Comparison of ENCODE assay signal across 8 cellular contexts in genomic region chr16:50323335-50324011, GRCh38. TPM values are rescaled to one million over a fixed set of nuclear protein-coding genes. Genes with fewer than 3 reads are reported as not detected.
DNase-seq lines count a peak whose midpoint lies in the region; ATAC-seq and TF ChIP-seq lines count a peak whose summit lies in the region.

No MANE protein-coding gene starts in this region.

- TF ChIP-seq CTCF in CD4-positive, alpha-beta T cell (IDR thresholded peaks at IDR 0.05), result peak; percentile 43
- no peak for TF ChIP-seq CTCF in activated B cell treated with CpG ODN at 0.5 μM for 24 hours (IDR thresholded peaks at IDR 0.05)
- peak; percentile 19 for TF ChIP-seq CTCF in kidney epithelial cell (IDR thresholded peaks at IDR 0.05; ENCODE audit: insufficient read depth, low read length, poor library complexity, severe bottlenecking)

- no peaks in the 10 kb centered on the region for H3K27me3 ChIP-seq in CD4-positive, alpha-beta T cell (ENCODE audit: control insufficient read depth, insufficient read depth, low read length)
- H3K27me3 ChIP-seq in kidney epithelial cell (ENCODE audit: control insufficient read depth, insufficient read depth, low read length), result no peaks in the 10 kb centered on the region

- no peak overlapping the region for H3K4me3 ChIP-seq in kidney epithelial cell (ENCODE audit: low read depth, low read length)

- intact Hi-C loops in CD4-positive, alpha-beta T cell (cut with DNase I, micrococcal nuclease), result no loop called here
- intact Hi-C loops in activated B cell treated with CpG ODN at 0.5 μM for 24 hours (cut with micrococcal nuclease), result loop anchor here (2.0 kb wide), 1 partner anchor 15 kb away; no protein-coding TSS in a partner anchor

- peaks cover 53% of the 10 kb centered on the region for H3K4me1 Mint-ChIP-seq in CD4-positive, alpha-beta T cell (ENCODE audit: low read depth)
- H3K4me1 Mint-ChIP-seq in IgD-negative memory B cell, result peaks cover 11% of the 10 kb centered on the region in 3 donors
- H3K4me1 Mint-ChIP-seq in activated B cell treated with CpG ODN at 0.5 μM for 24 hours, result peaks cover 26% of the 10 kb centered on the region

- H3K4me3 Mint-ChIP-seq in CD4-positive, alpha-beta T cell, result no peak overlapping the region
- H3K4me3 Mint-ChIP-seq in IgD-negative memory B cell (no peak overlapping the region), activated B cell treated with CpG ODN at 0.5 μM for 24 hours (no peak overlapping the region)

- peak overlapping the region; percentile 22 for H3K27ac ChIP-seq in CD4-positive, alpha-beta T cell (ENCODE audit: low read depth, low read length)

- peaks cover 83% of the 10 kb centered on the region for H3K36me3 Mint-ChIP-seq in CD4-positive, alpha-beta T cell (ENCODE audit: low read depth)
- peaks cover 2% of the 10 kb centered on the region for H3K36me3 Mint-ChIP-seq in IgD-negative memory B cell
- H3K36me3 Mint-ChIP-seq in activated B cell treated with CpG ODN at 0.5 μM for 24 hours (ENCODE audit: low read depth), result peaks cover 85% of the 10 kb centered on the region

- no peak for DNase-seq in CD4-positive, alpha-beta T cell
- DNase-seq in activated B cell treated with CpG ODN at 0.5 μM for 24 hours, result no peak
- DNase-seq in kidney epithelial cell (ENCODE audit: low read depth), result no peak

- POLR2A ChIA-PET in CD4-positive, alpha-beta T cell (lab: Charles Lee), result interaction anchor here (1.3 to 9.1 kb wide), 2 partner anchors 15 to 41 kb away, joined by 3 to 141 read pairs; no protein-coding TSS in a partner anchor
- POLR2A ChIA-PET in activated B cell treated with CpG ODN at 0.5 μM for 24 hours (lab: Charles Lee), result no interaction called here

- ATAC-seq in CD4-positive, alpha-beta T cell (ENCODE audit: poor library complexity), result no peak
- ATAC-seq in activated B cell treated with CpG ODN at 0.5 μM for 24 hours (ENCODE audit: low read depth) (no peak), GM21447 (IDR thresholded peaks at IDR 0.05; ENCODE audit: unreplicated experiment) (no peak), HG03025 (IDR thresholded peaks at IDR 0.05; ENCODE audit: low FRiP score, unreplicated experiment) (no peak), GM21619 (IDR thresholded peaks at IDR 0.05; ENCODE audit: unreplicated experiment) (no peak), HG03521 (IDR thresholded peaks at IDR 0.05; ENCODE audit: unreplicated experiment) (no peak)

- no peaks in the 10 kb centered on the region for H3K9me3 ChIP-seq in CD4-positive, alpha-beta T cell (ENCODE audit: control insufficient read depth, low read length)

- CTCF ChIA-PET in CD4-positive, alpha-beta T cell (lab: Charles Lee), result interaction anchor here (0.8 to 2.3 kb wide), 4 partner anchors 31 to 342 kb away, joined by 3 to 7 read pairs (median 4); no protein-coding TSS in a partner anchor
- CTCF ChIA-PET in activated B cell treated with CpG ODN at 0.5 μM for 24 hours (lab: Charles Lee), result interaction anchor here (0.7 to 6.7 kb wide), 4 partner anchors 29 to 76 kb away, joined by 3 to 117 read pairs (median 4); no protein-coding TSS in a partner anchor

- no peaks in the 10 kb centered on the region for H3K27me3 Mint-ChIP-seq in CD4-positive, alpha-beta T cell
- H3K27me3 Mint-ChIP-seq in IgD-negative memory B cell (no peaks in the 10 kb centered on the region), activated B cell treated with CpG ODN at 0.5 μM for 24 hours (no peaks in the 10 kb centered on the region)

- no peaks in the 10 kb centered on the region for H3K36me3 ChIP-seq in kidney epithelial cell (ENCODE audit: control insufficient read depth, insufficient read depth, low read length)

- H3K27ac Mint-ChIP-seq in CD4-positive, alpha-beta T cell, result peak overlapping the region; percentile 84
- peak overlapping the region in 2 of 3 donors; percentile 78 to 85 for H3K27ac Mint-ChIP-seq in IgD-negative memory B cell
- H3K27ac Mint-ChIP-seq in activated B cell treated with CpG ODN at 0.5 μM for 24 hours, result peak overlapping the region; percentile 44

- no peaks in the 10 kb centered on the region for H3K9me3 Mint-ChIP-seq in CD4-positive, alpha-beta T cell
- H3K9me3 Mint-ChIP-seq in IgD-negative memory B cell (no peaks in the 10 kb centered on the region), activated B cell treated with CpG ODN at 0.5 μM for 24 hours (no peaks in the 10 kb centered on the region)

RNA-seq across cellular contexts. Expression of gene BRD7, which starts 45.3 kb away (rescaled TPM):
- 100 to 1,000 TPM in 1 of 2 experiments, 10 to 100 TPM in 1; 95.4 to 103 TPM for total RNA-seq in CD4-positive, alpha-beta T cell
- 32.0 TPM for polyA plus RNA-seq in IgD-negative memory B cell
- 60.3 and 65.2 TPM in 2 replicates for total RNA-seq in activated B cell treated with CpG ODN at 0.5 μM for 24 hours
- total RNA-seq in kidney epithelial cell, result 51.7 and 61.3 TPM in 2 replicates

RNA-seq across cellular contexts. Expression of gene ADCY7, which starts 57.1 kb away (rescaled TPM):
- 100 to 1,000 TPM; 136 to 147 TPM for total RNA-seq in CD4-positive, alpha-beta T cell
- 40.6 TPM for polyA plus RNA-seq in IgD-negative memory B cell
- total RNA-seq in activated B cell treated with CpG ODN at 0.5 μM for 24 hours (109 and 128 TPM in 2 replicates), kidney epithelial cell (30.3 and 36.2 TPM in 2 replicates)
